In genomic region chr11:62500066-62501035, GRCh38 we compare ENCODE assay signal across 9 cellular contexts. TPM values are rescaled to one million over a fixed set of nuclear protein-coding genes. Genes with fewer than 3 reads are reported as not detected.
A peak's percentile ranks its signal among the peaks of the same experiment; 100 is the strongest.
DNase-seq lines count a peak whose midpoint lies in the region; ATAC-seq and TF ChIP-seq lines count a peak whose summit lies in the region.
"Had no signal": no experiment of that assay in that cellular context is flagged by ENCODE, and none has a peak within 500 bp of the region (broad histone marks: within the 10 kb centered on the region; RNA-seq: fewer than 3 reads in every experiment).

No MANE protein-coding gene starts in this region.

- in situ Hi-C loops in gastrocnemius medialis (cut with MboI; ENCODE audit: low sequenced_read_pairs in 4 of 4) = no loop called here

- CTCF ChIA-PET in HEK293 (lab: Yijun Ruan, JAX) = interaction anchor here (0.7 to 4.7 kb wide), 5 partner anchors 40 to 106 kb away, joined by 3 to 37 read pairs (median 5); no protein-coding TSS in a partner anchor

- ATAC-seq in esophagus mucosa (peak; percentile 98), gastrocnemius medialis (no peak), HG03045 (IDR thresholded peaks at IDR 0.05; ENCODE audit: unreplicated experiment) (no peak)

- H3K4me1 ChIP-seq in HEK293 (ENCODE audit: control insufficient read depth, insufficient read depth, low read length) (no peaks in the 10 kb centered on the region), gastrocnemius medialis (peaks cover 42 to 62% of the 10 kb centered on the region in 2 donors)

- H3K4me3 ChIP-seq in HEK293 (ENCODE audit: low read depth, low read length) (no peak overlapping the region), gastrocnemius medialis (no peak overlapping the region), coronary artery (no peak overlapping the region)

- DNase-seq in NCI-H510A treated with DMSO at 0.1 percent for 48 hours (lab: John Stamatoyannopoulos, UW) (peak; percentile 77), gastrocnemius medialis (no peak), coronary artery (ENCODE audit: low spot score) (no peak), retina (no peak)
- no peak for DNase-seq in activated CD4-positive, CD25-positive, alpha-beta regulatory T cell (lab: John Stamatoyannopoulos, UW)
- DNase-seq: NCI-H1092 had no signal

- H3K27me3 ChIP-seq in gastrocnemius medialis = no peaks in the 10 kb centered on the region

- no peaks in the 10 kb centered on the region for H3K36me3 ChIP-seq in HEK293 (ENCODE audit: control insufficient read depth in 2 of 2, insufficient read depth in 1 of 2, low read length in 2 of 2)
- no peaks in the 10 kb centered on the region for H3K36me3 ChIP-seq in gastrocnemius medialis

- no peak for TF ChIP-seq POLR2A in gastrocnemius medialis (IDR thresholded peaks at IDR 0.05)

- TF ChIP-seq CTCF in HEK293 (tag by site-specific recombination; IDR thresholded peaks at IDR 0.05) = no peak
- TF ChIP-seq CTCF in gastrocnemius medialis (IDR thresholded peaks at IDR 0.05 in 4 of 5, conservative IDR thresholded peaks at IDR 0.05 in 1 of 5) = no peak
- TF ChIP-seq CTCF in coronary artery (IDR thresholded peaks at IDR 0.05) = no peak

- intact Hi-C loops in gastrocnemius medialis (cut with DNase I; ENCODE audit: low total_unique reads) = loop anchor here (1.0 kb wide), 1 partner anchor 60 kb away; no protein-coding TSS in a partner anchor

- H3K9me3 ChIP-seq in HEK293 (ENCODE audit: control insufficient read depth, insufficient read depth, low read depth, low read length) (no peaks in the 10 kb centered on the region), gastrocnemius medialis (no peaks in the 10 kb centered on the region)

- POLR2A ChIA-PET in HEK293 (lab: Yijun Ruan, JAX) = interaction anchor here (0.6 to 0.7 kb wide), 2 partner anchors 13 to 44 kb away, joined by 3 to 7 read pairs; no protein-coding TSS in a partner anchor

- no peak overlapping the region for H3K27ac ChIP-seq in HEK293 (ENCODE audit: extremely low read depth, low read depth, low read length)
- peak overlapping the region; percentile 67 to 78 (median 77) for H3K27ac ChIP-seq in gastrocnemius medialis
- peak overlapping the region in 1 of 2 donors; percentile 69 for H3K27ac ChIP-seq in coronary artery

TF ChIP-seq in HEK293, 187 proteins besides CTCF, POLR2A, EP300 and RAD21:
- TF ChIP-seq TRIM28 (IDR thresholded peaks at IDR 0.05; ENCODE audit: borderline replicate concordance, low read length) (no peak), ZNF600 (tag by site-specific recombination; IDR thresholded peaks at IDR 0.05) (0 out of 2 replicates have a peak, but pooled peaks have one; percentile 61)
- TF ChIP-seq, protein P1, sequence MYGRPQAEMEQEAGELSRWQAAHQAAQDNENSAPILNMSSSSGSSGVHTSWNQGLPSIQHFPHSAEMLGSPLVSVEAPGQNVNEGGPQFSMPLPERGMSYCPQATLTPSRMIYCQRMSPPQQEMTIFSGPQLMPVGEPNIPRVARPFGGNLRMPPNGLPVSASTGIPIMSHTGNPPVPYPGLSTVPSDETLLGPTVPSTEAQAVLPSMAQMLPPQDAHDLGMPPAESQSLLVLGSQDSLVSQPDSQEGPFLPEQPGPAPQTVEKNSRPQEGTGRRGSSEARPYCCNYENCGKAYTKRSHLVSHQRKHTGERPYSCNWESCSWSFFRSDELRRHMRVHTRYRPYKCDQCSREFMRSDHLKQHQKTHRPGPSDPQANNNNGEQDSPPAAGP (tag by site-specific recombination; IDR thresholded peaks at IDR 0.05) = no peak

RNA-seq across cellular contexts. Expression of gene AHNAK, which starts 46.3 kb away (rescaled TPM):
- total RNA-seq in esophagus mucosa (931 TPM), gastrocnemius medialis (1,000 to 10,000 TPM in 1 of 4 donors, 100 to 1,000 TPM in 3; 374 to 1,261 (median 571) TPM)
